Comparison of ENCODE assay signal across 8 cellular contexts in the genomic region with DNA sequence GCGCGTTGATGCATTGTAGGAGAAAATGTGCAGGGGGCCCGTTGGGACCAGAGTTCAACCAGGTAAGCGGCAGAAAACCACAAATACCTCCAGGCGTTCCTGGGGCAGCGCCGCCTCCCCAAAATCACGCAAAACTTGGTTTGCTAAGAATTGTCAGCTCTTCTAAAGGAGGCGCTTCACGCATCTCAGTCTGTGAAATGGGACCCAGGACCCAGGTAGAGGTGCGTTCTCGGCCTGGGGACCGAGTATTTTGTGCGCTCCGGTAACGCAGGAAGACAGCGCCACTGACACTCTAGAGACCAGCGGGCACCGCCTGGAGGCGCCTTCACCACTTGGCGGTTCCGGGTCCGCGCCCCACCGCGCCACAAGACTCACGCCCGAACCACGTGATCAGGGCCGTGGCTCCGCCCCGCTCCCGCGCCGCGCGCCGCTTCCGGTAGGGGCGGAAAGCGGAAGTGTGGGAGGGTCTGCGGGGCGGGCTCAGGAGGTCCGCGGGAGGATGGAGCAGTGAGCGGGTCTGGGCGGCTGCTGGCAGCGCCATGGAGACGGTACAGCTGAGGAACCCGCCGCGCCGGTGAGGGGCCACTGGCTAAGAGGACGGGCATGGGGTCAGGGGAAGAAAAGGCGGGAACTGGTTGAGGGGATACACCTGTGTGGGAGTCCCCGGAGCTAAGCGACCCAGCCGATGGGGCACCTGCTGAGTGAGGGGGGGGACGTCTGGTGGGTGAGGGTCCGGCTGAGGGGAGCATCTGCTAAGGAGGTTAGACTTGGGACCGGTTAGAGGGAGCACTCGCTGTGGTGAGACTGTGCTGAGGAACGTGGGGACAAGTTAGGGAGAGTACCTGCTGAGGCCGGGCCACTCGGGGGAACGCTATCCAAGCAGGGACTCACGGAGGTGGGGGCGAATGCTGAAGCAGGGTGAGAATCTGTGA. TPM values are rescaled to one million over a fixed set of nuclear protein-coding genes. Genes with fewer than 3 reads are reported as not detected.
A peak's percentile ranks its signal among the peaks of the same experiment; 100 is the strongest.
DNase-seq lines count a peak whose midpoint lies in the region; ATAC-seq, FAIRE-seq and TF ChIP-seq lines count a peak whose summit lies in the region.

Gene STK4, plus strand, starts transcription at position 483 of the 932 bp plus-strand sequence. Its CDS starts 57 bp downstream, at position 540.

- DNase-seq in GM13976 (ENCODE audit: low spot score) (peak; percentile 91), NCI-H146 treated with DMSO at 0.1 percent for 48 hours (lab: John Stamatoyannopoulos, UW; ENCODE audit: unreplicated experiment) (peak; percentile 94), amniotic stem cell (lab: John Stamatoyannopoulos, UW) (peak; percentile 75), left ventricle myocardium inferior (peak; percentile 95), psoas muscle (peak; percentile 93 to 95), urothelium cell line (ENCODE audit: low spot score) (peak; percentile 98)

- TF ChIP-seq CTCF in GM13976 (IDR thresholded peaks at IDR 0.05; ENCODE audit: borderline replicate concordance, control extremely low read depth, extremely low read depth, insufficient read depth, missing control alignments) = peak; percentile 57
- peak; percentile 64 for TF ChIP-seq CTCF in left ventricle myocardium inferior (IDR thresholded peaks at IDR 0.05; ENCODE audit: borderline replicate concordance)
- TF ChIP-seq CTCF in psoas muscle (IDR thresholded peaks at IDR 0.05) = peak; percentile 44

- H3K4me1 ChIP-seq in left ventricle myocardium inferior (peaks cover 48% of the 10 kb centered on the region), psoas muscle (peaks cover 9% of the 10 kb centered on the region)

- H3K27ac ChIP-seq in left ventricle myocardium inferior (replicated peaks) (peak within 1 kb of the TSS; percentile 90), psoas muscle (peak within 1 kb of the TSS; percentile 94)

- H3K4me3 ChIP-seq in left ventricle myocardium inferior (peak within 1 kb of the TSS; percentile 95), psoas muscle (peak within 1 kb of the TSS; percentile 95)

- H3K27me3 ChIP-seq in left ventricle myocardium inferior (ENCODE audit: low read depth) (no peaks in the 10 kb centered on the region), psoas muscle (ENCODE audit: insufficient read depth in 3 of 3, low read length in 2 of 3) (no peaks in the 10 kb centered on the region)

- WGBS in psoas muscle, 3 donors = 1% methylated on average over 67 to 68 of the region's 68 CpGs

- no peaks in the 10 kb centered on the region for H3K36me3 ChIP-seq in left ventricle myocardium inferior
- no peaks in the 10 kb centered on the region for H3K36me3 ChIP-seq in psoas muscle (ENCODE audit: insufficient read depth in 1 of 2, low read depth in 1 of 2)

- ATAC-seq in HG02870 (IDR thresholded peaks at IDR 0.05; ENCODE audit: unreplicated experiment) (peak; percentile 56), psoas muscle (peak; percentile 98 to 99 (median 98))

- intact Hi-C loops in T-helper 1 cell treated with Interleukin-12 subunit alpha and Interleukin-12 subunit beta and Interleukin-4 antibody, amounts not matched to agents 30 ng/mL and 1 ng/mL, for 36 hours (cut with micrococcal nuclease) = loop anchor here (1.0 to 10.0 kb wide), 9 partner anchors 55 to 1719 kb away; partner anchors contain the start of genes ADA, OSER1, PABPC1L and PCIF1
- intact Hi-C loops in left ventricle myocardium inferior (cut with micrococcal nuclease) = no loop called here
- intact Hi-C loops in psoas muscle (cut with DNase I) = no loop called here

- H3K9me3 ChIP-seq in left ventricle myocardium inferior (replicated peaks) = no peaks in the 10 kb centered on the region
- no peaks in the 10 kb centered on the region for H3K9me3 ChIP-seq in psoas muscle

- in situ Hi-C loops in GM13976 (cut with MboI; ENCODE audit: low sequenced_read_pairs, unreplicated experiment) = no loop called here

- peak; percentile 81 for FAIRE-seq in urothelium cell line (lab: Jason Lieb, UNC)

RNA-seq across cellular contexts. Expression of gene STK4, which starts in this region (rescaled TPM):
- 188 and 193 TPM in 2 replicates for total RNA-seq in T-helper 1 cell treated with Interleukin-12 subunit alpha and Interleukin-12 subunit beta and Interleukin-4 antibody, amounts not matched to agents 30 ng/mL and 1 ng/mL, for 36 hours
- 9.8 TPM for total RNA-seq in left ventricle myocardium inferior
- total RNA-seq in psoas muscle = 1 to 10 TPM; 5.1 to 8.6 (median 7.3) TPM
- polyA plus RNA-seq in psoas muscle = 1 to 10 TPM; 2.4 to 5.6 (median 4.0) TPM

Comparison
In these comparisons a context has a peak if more than half of its experiments do, and no peak if none do; other contexts are left out.
1. Peak in every context shown above with its lines: DNase-seq, ATAC-seq, H3K4me3 ChIP-seq and H3K27ac ChIP-seq.
2. RNA of gene STK4 (total RNA-seq): 188 to 193 TPM in T-helper 1 cell treated with Interleukin-12 subunit alpha and Interleukin-12 subunit beta and Interleukin-4 antibody, amounts not matched to agents 30 ng/mL and 1 ng/mL, for 36 hours; 9.8 TPM in left ventricle myocardium inferior (single experiment) and 5.1 to 8.6 TPM in psoas muscle; every median in the first group is over 10 times any median in the second.